Comparison of ENCODE assay signal across 8 cellular contexts in the genomic region with DNA sequence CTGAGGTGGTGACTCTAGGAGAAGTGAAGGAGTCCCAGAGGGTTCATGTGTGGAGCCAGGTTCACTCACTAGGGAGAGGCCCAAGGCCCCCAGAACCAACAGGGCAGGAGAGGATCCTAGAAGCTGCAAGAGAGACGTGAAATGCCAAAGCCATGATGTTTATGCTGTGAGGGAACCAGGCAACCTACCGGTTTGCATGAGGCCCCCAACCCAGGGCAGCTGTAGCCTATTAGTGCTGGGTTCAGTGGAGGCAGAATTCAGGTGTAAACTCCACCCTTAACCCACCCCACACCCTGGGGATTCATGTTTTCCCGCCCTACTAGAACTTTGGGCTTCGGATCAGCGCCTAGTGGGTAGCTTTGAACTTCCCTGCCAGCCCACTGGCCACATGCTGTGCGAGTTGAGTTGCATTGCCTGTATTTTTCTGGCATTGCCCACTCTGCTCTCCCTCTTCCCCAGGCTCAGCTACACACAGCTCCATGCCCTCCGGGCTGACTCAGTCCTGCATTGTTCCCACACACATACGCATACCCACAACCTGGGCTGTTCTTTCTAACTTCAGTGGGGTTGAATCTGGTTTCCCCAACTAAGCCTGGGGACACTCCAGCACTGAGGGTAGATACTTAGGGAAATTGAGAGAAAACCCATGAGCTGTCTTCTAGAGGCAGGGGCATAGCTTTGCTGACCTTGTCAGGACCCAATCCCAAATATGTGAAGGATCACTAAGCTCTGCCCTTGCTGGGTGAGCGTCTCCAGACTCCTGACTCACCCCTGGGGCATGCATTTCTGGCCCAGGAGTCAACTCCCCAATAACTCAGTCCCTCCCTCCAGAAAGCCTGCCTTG. TPM values are rescaled to one million over a fixed set of nuclear protein-coding genes. Genes with fewer than 3 reads are reported as not detected.
DNase-seq lines count a peak whose midpoint lies in the region; ATAC-seq and TF ChIP-seq lines count a peak whose summit lies in the region.

No MANE protein-coding gene starts in this region.

- ATAC-seq in HCT116: peak; percentile 34
- ATAC-seq in GM21526 (IDR thresholded peaks at IDR 0.05; ENCODE audit: low FRiP score, unreplicated experiment): no peak

- POLR2A ChIA-PET in HCT116 (lab: Charles Lee): interaction anchor here (1.1 to 3.0 kb wide), 3 partner anchors 10 to 61 kb away, joined by 3 to 9 read pairs (median 5); partner anchors contain the start of genes NKTR and SS18L2

- peak overlapping the region; percentile 99 for H3K4me2 ChIP-seq in HCT116 (ENCODE audit: low read length)

- H3K9me3 ChIP-seq in HCT116 (ENCODE audit: control insufficient read depth in 1 of 2, insufficient read depth in 1 of 2, low read depth in 1 of 2, low read length in 2 of 2): no peaks in the 10 kb centered on the region
- H3K9me3 ChIP-seq in HAP-1: no peaks in the 10 kb centered on the region

- H4K20me1 ChIP-seq in HCT116 (ENCODE audit: insufficient read depth): no peaks in the 10 kb centered on the region

- H3K79me2 ChIP-seq in HCT116 (ENCODE audit: insufficient read depth, low read length): peaks cover 16% of the 10 kb centered on the region; the same call in 1 of the 2 replicates

- RAD21 ChIA-PET in HCT116 (lab: Charles Lee; ENCODE audit: low non-redundant PET in 1 of 2, low total read pairs in 2 of 2, uncharacterized antibody in 2 of 2, unreplicated experiment in 2 of 2): no interaction called here

- H3K27ac ChIP-seq in HCT116 (ENCODE audit: low read depth, low read length) (peak overlapping the region; percentile 84), brain microvascular endothelial cell (peak overlapping the region; percentile 18)

- in situ Hi-C loops in brain microvascular endothelial cell (cut with HindIII; ENCODE audit: low pct_ligation_motif_present, low sequenced_read_pairs): no loop called here
- in situ Hi-C loops in HAP-1 (cut with MboI; ENCODE audit: low sequenced_read_pairs): no loop called here

- DNase-seq in 8988T (peak; percentile 75), HCT116 (ENCODE audit: low read depth, low spot score) (no peak), brain microvascular endothelial cell (peak; percentile 38), kidney tubule cell (ENCODE audit: low spot score) (peak; percentile 83), NCI-H1417 (lab: John Stamatoyannopoulos, UW) (no peak), HAP-1 (ENCODE audit: low spot score in 2 of 2) (no peak)
- no peak for DNase-seq in activated CD4-positive, alpha-beta T cell treated with anti-CD3 and anti-CD28 coated beads, Interleukin-2, amount 50 U/mL, for 4 hours

- H3K4me1 ChIP-seq in HCT116 (ENCODE audit: control insufficient read depth in 1 of 2, insufficient read depth in 2 of 2, low read length in 2 of 2) (peaks cover 42 to 59% of the 10 kb centered on the region in 2 experiments), HAP-1 (peaks cover 13% of the 10 kb centered on the region)

- CTCF ChIA-PET in HCT116 (lab: Charles Lee): interaction anchor here (0.9 to 1.7 kb wide), 5 partner anchors 10 to 106 kb away, joined by 3 to 5 read pairs (median 4); no protein-coding TSS in a partner anchor

- TF ChIP-seq CTCF in HCT116 (IDR thresholded peaks at IDR 0.05 in 2 of 3, conservative IDR thresholded peaks at IDR 0.05 in 1 of 3; ENCODE audit: borderline replicate concordance in 1 of 3, insufficient read depth in 1 of 3, low read depth in 2 of 3, low read length in 2 of 3): no peak
- no peak for TF ChIP-seq CTCF in brain microvascular endothelial cell (IDR thresholded peaks at IDR 0.05; ENCODE audit: low read depth, low read length, missing control alignments)

- peaks cover 3 to 16% of the 10 kb centered on the region in 2 experiments; a peak in 3 of 4 replicates for H3K36me3 ChIP-seq in HCT116 (ENCODE audit: control insufficient read depth in 1 of 2, insufficient read depth in 2 of 2, low read length in 2 of 2)
- H3K36me3 ChIP-seq in brain microvascular endothelial cell (replicated peaks): peaks cover 14% of the 10 kb centered on the region
- peaks cover 17% of the 10 kb centered on the region for H3K36me3 ChIP-seq in HAP-1 (replicated peaks)

- H3K9ac ChIP-seq in HCT116 (ENCODE audit: low read length): peak overlapping the region; percentile 86

- intact Hi-C loops in HCT116 (cut with micrococcal nuclease): loop anchor here (5.0 kb wide), 2 partner anchors 49 to 91 kb away; partner anchors contain the start of gene NKTR

- H2AFZ ChIP-seq in HCT116 (ENCODE audit: low read depth, low read length, poor library complexity, severe bottlenecking): no peak overlapping the region

- no peak for TF ChIP-seq RAD21 in HCT116 (IDR thresholded peaks at IDR 0.05; ENCODE audit: low read depth)

- H3K27me3 ChIP-seq in HCT116 (ENCODE audit: insufficient read depth, low read length) (no peaks in the 10 kb centered on the region), brain microvascular endothelial cell (replicated peaks) (no peaks in the 10 kb centered on the region), HAP-1 (ENCODE audit: low read depth) (no peaks in the 10 kb centered on the region)

- H3K4me3 ChIP-seq in HCT116 (replicated peaks in 1 of 2; ENCODE audit: low read depth in 1 of 2, low read length in 2 of 2) (peak overlapping the region in 1 of 2 experiments; percentile 86; a peak in 2 of 4 replicates), brain microvascular endothelial cell (ENCODE audit: low read depth, low read length) (no peak overlapping the region), HAP-1 (no peak overlapping the region)

- H3K9me2 ChIP-seq in HCT116 (ENCODE audit: insufficient read depth): no peaks in the 10 kb centered on the region

- no peak for TF ChIP-seq POLR2A in HCT116 (IDR thresholded peaks at IDR 0.05; ENCODE audit: borderline replicate concordance, extremely low read depth, insufficient read depth, insufficient read length)

- no TSS peak for BruUV-seq in HCT116 (replicated peaks; lab: Mats Ljungman, UMichigan)

TF ChIP-seq in HCT116, 20 proteins besides CTCF, POLR2A, EP300 and RAD21:
- TF ChIP-seq, protein P1, sequence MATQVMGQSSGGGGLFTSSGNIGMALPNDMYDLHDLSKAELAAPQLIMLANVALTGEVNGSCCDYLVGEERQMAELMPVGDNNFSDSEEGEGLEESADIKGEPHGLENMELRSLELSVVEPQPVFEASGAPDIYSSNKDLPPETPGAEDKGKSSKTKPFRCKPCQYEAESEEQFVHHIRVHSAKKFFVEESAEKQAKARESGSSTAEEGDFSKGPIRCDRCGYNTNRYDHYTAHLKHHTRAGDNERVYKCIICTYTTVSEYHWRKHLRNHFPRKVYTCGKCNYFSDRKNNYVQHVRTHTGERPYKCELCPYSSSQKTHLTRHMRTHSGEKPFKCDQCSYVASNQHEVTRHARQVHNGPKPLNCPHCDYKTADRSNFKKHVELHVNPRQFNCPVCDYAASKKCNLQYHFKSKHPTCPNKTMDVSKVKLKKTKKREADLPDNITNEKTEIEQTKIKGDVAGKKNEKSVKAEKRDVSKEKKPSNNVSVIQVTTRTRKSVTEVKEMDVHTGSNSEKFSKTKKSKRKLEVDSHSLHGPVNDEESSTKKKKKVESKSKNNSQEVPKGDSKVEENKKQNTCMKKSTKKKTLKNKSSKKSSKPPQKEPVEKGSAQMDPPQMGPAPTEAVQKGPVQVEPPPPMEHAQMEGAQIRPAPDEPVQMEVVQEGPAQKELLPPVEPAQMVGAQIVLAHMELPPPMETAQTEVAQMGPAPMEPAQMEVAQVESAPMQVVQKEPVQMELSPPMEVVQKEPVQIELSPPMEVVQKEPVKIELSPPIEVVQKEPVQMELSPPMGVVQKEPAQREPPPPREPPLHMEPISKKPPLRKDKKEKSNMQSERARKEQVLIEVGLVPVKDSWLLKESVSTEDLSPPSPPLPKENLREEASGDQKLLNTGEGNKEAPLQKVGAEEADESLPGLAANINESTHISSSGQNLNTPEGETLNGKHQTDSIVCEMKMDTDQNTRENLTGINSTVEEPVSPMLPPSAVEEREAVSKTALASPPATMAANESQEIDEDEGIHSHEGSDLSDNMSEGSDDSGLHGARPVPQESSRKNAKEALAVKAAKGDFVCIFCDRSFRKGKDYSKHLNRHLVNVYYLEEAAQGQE (IDR thresholded peaks at IDR 0.05; ENCODE audit: low read depth): no peak

RNA-seq across cellular contexts. Expression of gene ZBTB47, which starts 2.0 kb away (rescaled TPM):
- 6.3 TPM for total RNA-seq in HCT116 (2021; ENCODE audit: unreplicated experiment)
- polyA plus RNA-seq in HCT116 (2012): 4.5 and 5.2 TPM in 2 replicates

RNA-seq across cellular contexts. Expression of gene KLHL40, which starts 33.9 kb away (rescaled TPM):
- total RNA-seq in HCT116 (2021; ENCODE audit: unreplicated experiment): not detected
- not detected in 2 replicates for polyA plus RNA-seq in HCT116 (2012)

RNA-seq across cellular contexts. Expression of gene NKTR, which starts 51.0 kb away (rescaled TPM):
- 59.7 TPM for total RNA-seq in HCT116 (2021; ENCODE audit: unreplicated experiment)
- 11.2 and 13.4 TPM in 2 replicates for polyA plus RNA-seq in HCT116 (2012)

RNA-seq across cellular contexts. Expression of gene HHATL, which starts 51.1 kb away (rescaled TPM):
- total RNA-seq in HCT116 (2021; ENCODE audit: unreplicated experiment): 0.52 TPM
- polyA plus RNA-seq in HCT116 (2012): 0.29 TPM in 1 of 2 replicates, not detected in the other

Comparison
In these comparisons a context has a peak if more than half of its experiments do, and no peak if none do; other contexts are left out.
1. DNase-seq: peak in 8988T (single experiment), brain microvascular endothelial cell (single experiment) and kidney tubule cell (single experiment); none in HCT116 (single experiment), NCI-H1417 (0 of 3), HAP-1 (0 of 2) and activated CD4-positive, alpha-beta T cell treated with anti-CD3 and anti-CD28 coated beads, Interleukin-2, amount 50 U/mL, for 4 hours (0 of 2).